1 cellular context compared by ENCODE assay signal in genomic region chr22:21001601-21002325, GRCh38.
TF ChIP-seq lines count a peak whose summit lies in the region.

TSS of gene THAP7 (minus strand) at chr22:21002118. CDS start at chr22:21001911, 207 bp downstream.

TF ChIP-seq in K562, 482 proteins besides CTCF, POLR2A, EP300 and RAD21 (continued from another document and continues in another):
- TF ChIP-seq AFF1 (IDR thresholded peaks at IDR 0.05; ENCODE audit: low read depth in 1 of 2, partially characterized antibody in 2 of 2): no peak
- no peak for TF ChIP-seq MBD1 (CRISPR knock-in tag; IDR thresholded peaks at IDR 0.05)
- TF ChIP-seq KLF16 (IDR thresholded peaks at IDR 0.05): no peak
- TF ChIP-seq CXXC5 (CRISPR knock-in tag; IDR thresholded peaks at IDR 0.05): peak; percentile 100
- TF ChIP-seq ATF3 (IDR thresholded peaks at IDR 0.05): no peak
- peak; percentile 97 for TF ChIP-seq ATF3 (CRISPR knock-in tag; conservative IDR thresholded peaks at IDR 0.05)
- TF ChIP-seq SPI1 (IDR thresholded peaks at IDR 0.05; ENCODE audit: borderline replicate concordance, low read depth, low read length): 0 out of 2 replicates have a peak, but pooled peaks have one; percentile 14
- TF ChIP-seq E4F1 (CRISPR knock-in tag; IDR thresholded peaks at IDR 0.05; ENCODE audit: borderline replicate concordance): no peak
- TF ChIP-seq GTF3C2 (IDR thresholded peaks at IDR 0.05; ENCODE audit: borderline replicate concordance, extremely low read depth, insufficient read length): no peak
- TF ChIP-seq ZNF217 (CRISPR knock-in tag; IDR thresholded peaks at IDR 0.05): no peak
- peak; percentile 61; the same call in 1 of the 2 replicates for TF ChIP-seq GABPB2 (CRISPR knock-in tag; conservative IDR thresholded peaks at IDR 0.05)
- TF ChIP-seq CBFB (CRISPR knock-in tag; IDR thresholded peaks at IDR 0.05): no peak
- no peak for TF ChIP-seq STAT5A (IDR thresholded peaks at IDR 0.05; ENCODE audit: borderline replicate concordance, low read length)
- no peak for TF ChIP-seq FOXJ2 (tag; IDR thresholded peaks at IDR 0.05)
- TF ChIP-seq HMGXB4 (CRISPR knock-in tag; IDR thresholded peaks at IDR 0.05): peak; percentile 99
- TF ChIP-seq ZBTB26 (CRISPR knock-in tag; IDR thresholded peaks at IDR 0.05): peak; percentile 88
- no peak for TF ChIP-seq ARID4B (CRISPR knock-in tag; IDR thresholded peaks at IDR 0.05)
- peak; percentile 14 for TF ChIP-seq PHTF2 (CRISPR knock-in tag; IDR thresholded peaks at IDR 0.05)
- peak; percentile 30; the same call in 1 of the 2 replicates for TF ChIP-seq ZFP30 (CRISPR knock-in tag; IDR thresholded peaks at IDR 0.05; ENCODE audit: borderline replicate concordance)
- TF ChIP-seq KLF1 (tag; IDR thresholded peaks at IDR 0.05): peak; percentile 99
- TF ChIP-seq ZNF79 (CRISPR knock-in tag; IDR thresholded peaks at IDR 0.05; ENCODE audit: low read depth): peak; percentile 36
- no peak for TF ChIP-seq SMARCB1 (IDR thresholded peaks at IDR 0.05; ENCODE audit: insufficient read length, low read depth)
- no peak for TF ChIP-seq GTF2A2 (tag; IDR thresholded peaks at IDR 0.05)
- peak; percentile 91 for TF ChIP-seq POU5F1 (IDR thresholded peaks at IDR 0.05; ENCODE audit: borderline replicate concordance, low read depth, low read length, partially characterized antibody)
- no peak for TF ChIP-seq MCM5 (IDR thresholded peaks at IDR 0.05; ENCODE audit: low read depth)
- TF ChIP-seq ELF4 (CRISPR knock-in tag; IDR thresholded peaks at IDR 0.05): peak; percentile 88
- no peak for TF ChIP-seq RBM25 (IDR thresholded peaks at IDR 0.05; ENCODE audit: low read depth, low read length, severe bottlenecking)
- no peak for TF ChIP-seq NFYB (IDR thresholded peaks at IDR 0.05; ENCODE audit: extremely low read depth, insufficient read length)
- TF ChIP-seq ZNF165 (CRISPR knock-in tag; IDR thresholded peaks at IDR 0.05; ENCODE audit: borderline replicate concordance): peak; percentile 83
- peak; percentile 90; the same call in 1 of the 2 replicates for TF ChIP-seq ZNF133 (CRISPR knock-in tag; IDR thresholded peaks at IDR 0.05)
- TF ChIP-seq E2F6 (IDR thresholded peaks at IDR 0.05; ENCODE audit: borderline replicate concordance in 1 of 2, extremely low read depth in 1 of 2, insufficient read depth in 1 of 2, insufficient read length in 1 of 2, low read depth in 1 of 2, low read length in 1 of 2, poor library complexity in 1 of 2, severe bottlenecking in 1 of 2): peak; percentile 98 to 99
- TF ChIP-seq ZNF445 (CRISPR knock-in tag; IDR thresholded peaks at IDR 0.05; ENCODE audit: low read depth): peak; percentile 78; the same call in 1 of the 2 replicates
- peak; percentile 43 for TF ChIP-seq TCFL5 (CRISPR knock-in tag; conservative IDR thresholded peaks at IDR 0.05)
- peak; percentile 83 for TF ChIP-seq ZNF23 (CRISPR knock-in tag; IDR thresholded peaks at IDR 0.05)
- no peak for TF ChIP-seq KAT2B (IDR thresholded peaks at IDR 0.05; ENCODE audit: low read depth, low read length)
- TF ChIP-seq TFAP4 (CRISPR knock-in tag; IDR thresholded peaks at IDR 0.05; ENCODE audit: borderline replicate concordance): no peak
